In the genomic region with DNA sequence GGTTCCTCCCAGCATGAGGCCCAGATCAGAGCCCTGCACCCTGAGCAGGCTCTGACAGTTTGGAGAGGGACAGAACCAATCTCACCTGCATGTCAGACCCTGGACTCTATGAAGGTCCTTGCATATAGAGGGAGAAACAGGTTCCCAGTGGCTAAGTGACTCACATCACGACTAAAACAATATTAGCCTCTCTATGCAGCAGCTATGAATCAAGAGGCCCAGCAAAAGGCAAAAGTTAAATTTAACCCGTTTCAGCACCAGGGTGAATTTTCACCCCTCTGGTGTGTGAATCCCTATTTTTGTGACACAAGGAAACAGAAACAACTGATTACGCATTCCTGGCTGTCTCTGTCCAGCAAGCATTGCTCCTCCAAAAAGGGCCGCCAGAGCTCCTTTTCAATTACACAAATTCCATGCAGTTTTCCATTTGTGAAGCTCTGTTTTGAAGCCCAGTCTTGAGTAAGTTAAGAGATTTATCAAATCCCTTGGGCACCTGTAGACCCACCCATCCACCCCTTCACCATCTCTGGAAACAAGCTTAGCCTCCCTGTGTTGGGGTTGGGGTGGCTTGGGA, we compare ENCODE assay signal across 12 cellular contexts.
"Had no signal": no experiment of that assay in that cellular context is flagged by ENCODE, and none has a peak within 500 bp of the region (broad histone marks: within the 10 kb centered on the region; RNA-seq: fewer than 3 reads in every experiment).

No MANE protein-coding gene starts in this region.

- H2AFZ ChIP-seq: parathyroid adenoma had no signal

- H3K9ac ChIP-seq: parathyroid adenoma had no signal

- H3K27me3 ChIP-seq: transverse colon, vagina had no signal

- H3K4me3 ChIP-seq: lung, transverse colon, vagina had no signal

- H3K4me1 ChIP-seq: parathyroid adenoma, transverse colon, vagina had no signal

- H3K36me3 ChIP-seq: transverse colon, vagina had no signal

- H3K9me3 ChIP-seq: transverse colon, vagina had no signal

- DNase-seq: activated B cell treated with CpG ODN at 0.5 μM for 24 hours; activated CD4-positive, alpha-beta T cell treated with anti-CD3 and anti-CD28 coated beads, Interleukin-2, amount 10 ng/mL, durations not matched to agents 24 days and 14 days; activated naive CD8-positive, alpha-beta T cell treated with anti-CD3 and anti-CD28 coated beads, Interleukin-2, amount 10 ng/mL, durations not matched to agents 7 days and 5 days; cerebellar nuclear complex; hypothalamus; stimulated activated CD4-positive, alpha-beta T cell treated with anti-CD3 and anti-CD28 coated beads, Interleukin-15, amount 100 ng/mL, for 24 hours; stimulated activated CD4-positive, alpha-beta T cell treated with anti-CD3 and anti-CD28 coated beads, Interleukin-4, amount 100 ng/mL, for 24 hours; stimulated activated naive CD4-positive, alpha-beta T cell; transverse colon had no signal

- H3K27ac ChIP-seq: parathyroid adenoma, transverse colon, vagina had no signal
